Comparison of ENCODE assay signal across 8 cellular contexts in the genomic region with DNA sequence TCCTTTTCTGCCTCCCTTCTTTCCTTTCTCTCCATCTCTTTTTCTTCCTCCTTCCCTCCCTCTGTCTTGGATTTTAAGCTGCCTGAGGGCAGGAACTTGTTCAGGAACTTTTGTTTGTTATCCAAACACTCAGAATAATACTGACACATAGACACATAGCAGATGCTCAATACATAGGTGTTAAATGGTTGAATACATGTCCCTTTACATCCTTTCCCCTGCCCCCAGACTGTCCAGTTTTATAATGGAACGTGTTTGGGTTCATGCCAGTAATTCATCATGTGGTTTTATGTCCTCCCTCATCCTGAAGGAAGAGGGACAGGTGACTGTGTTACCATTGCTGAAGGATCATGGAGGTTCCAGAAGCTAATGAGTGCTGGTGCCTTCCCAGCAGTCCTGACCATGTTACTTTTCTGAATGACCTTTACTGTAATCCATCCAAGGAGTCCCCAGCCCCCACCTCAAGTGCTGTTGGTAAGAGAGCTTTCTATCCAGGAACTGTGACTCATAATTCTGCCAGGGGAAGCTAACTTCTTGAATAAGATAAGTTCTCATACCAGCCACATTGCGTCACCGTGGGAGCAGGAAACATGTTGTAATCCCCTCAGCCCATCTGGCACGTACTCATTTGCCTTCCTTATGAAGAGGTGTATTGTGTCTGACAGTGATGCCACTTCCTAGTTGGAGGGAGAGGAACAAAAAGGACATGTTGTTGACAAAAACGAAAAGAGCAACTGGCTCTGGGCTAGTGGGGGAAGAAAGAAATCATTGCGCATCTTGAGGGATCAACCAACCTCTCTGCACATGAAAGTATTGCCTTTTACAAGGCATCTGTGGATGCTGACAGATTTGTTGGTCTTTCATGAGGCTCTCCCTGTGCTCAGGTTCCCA. TPM values are rescaled to one million over a fixed set of nuclear protein-coding genes. Genes with fewer than 3 reads are reported as not detected.
DNase-seq lines count a peak whose midpoint lies in the region; ATAC-seq lines count a peak whose summit lies in the region.

No MANE protein-coding gene starts in this region.

- DNase-seq in NCI-H526 (lab: John Stamatoyannopoulos, UW) (peak; percentile 52), Right ventricle myocardium inferior (ENCODE audit: missing footprints) (peak; percentile 92), pulmonary artery endothelial cell (ENCODE audit: low read depth, low spot score) (peak; percentile 100), NCI-H345 treated with DMSO at 0.1 percent for 48 hours (lab: John Stamatoyannopoulos, UW; ENCODE audit: unreplicated experiment) (no peak), NCI-H187 treated with DMSO at 0.1 percent for 48 hours (lab: John Stamatoyannopoulos, UW) (no peak)
- peak; percentile 21 for DNase-seq in activated T-helper 9 cell treated with anti-CD3 and anti-CD28 coated beads, Interleukin-2, amount 50 U/mL, for 16 hours (ENCODE audit: low read depth)

- intact Hi-C loops in Right ventricle myocardium inferior (cut with DNase I): no loop called here

- ATAC-seq in GM21717 (IDR thresholded peaks at IDR 0.05; ENCODE audit: unreplicated experiment): peak; percentile 64
- peak; percentile 89 for ATAC-seq in Right ventricle myocardium inferior
- no peak for ATAC-seq in GM21576 (IDR thresholded peaks at IDR 0.05; ENCODE audit: unreplicated experiment)

RNA-seq across cellular contexts. Expression of a gene that starts 52.4 kb away (rescaled TPM):
- total RNA-seq in Right ventricle myocardium inferior: 6.8 TPM
- 9.4 and 13.5 TPM in 2 replicates for total RNA-seq in pulmonary artery endothelial cell

Comparison
In these comparisons a context has a peak if more than half of its experiments do, and no peak if none do; other contexts are left out.
1. DNase-seq: peak in NCI-H526 (2 of 2), activated T-helper 9 cell treated with anti-CD3 and anti-CD28 coated beads, Interleukin-2, amount 50 U/mL, for 16 hours (single experiment), Right ventricle myocardium inferior (single experiment) and pulmonary artery endothelial cell (single experiment); none in NCI-H345 treated with DMSO at 0.1 percent for 48 hours (single experiment) and NCI-H187 treated with DMSO at 0.1 percent for 48 hours (single experiment).